14 cellular contexts compared by ENCODE assay signal in the genomic region with DNA sequence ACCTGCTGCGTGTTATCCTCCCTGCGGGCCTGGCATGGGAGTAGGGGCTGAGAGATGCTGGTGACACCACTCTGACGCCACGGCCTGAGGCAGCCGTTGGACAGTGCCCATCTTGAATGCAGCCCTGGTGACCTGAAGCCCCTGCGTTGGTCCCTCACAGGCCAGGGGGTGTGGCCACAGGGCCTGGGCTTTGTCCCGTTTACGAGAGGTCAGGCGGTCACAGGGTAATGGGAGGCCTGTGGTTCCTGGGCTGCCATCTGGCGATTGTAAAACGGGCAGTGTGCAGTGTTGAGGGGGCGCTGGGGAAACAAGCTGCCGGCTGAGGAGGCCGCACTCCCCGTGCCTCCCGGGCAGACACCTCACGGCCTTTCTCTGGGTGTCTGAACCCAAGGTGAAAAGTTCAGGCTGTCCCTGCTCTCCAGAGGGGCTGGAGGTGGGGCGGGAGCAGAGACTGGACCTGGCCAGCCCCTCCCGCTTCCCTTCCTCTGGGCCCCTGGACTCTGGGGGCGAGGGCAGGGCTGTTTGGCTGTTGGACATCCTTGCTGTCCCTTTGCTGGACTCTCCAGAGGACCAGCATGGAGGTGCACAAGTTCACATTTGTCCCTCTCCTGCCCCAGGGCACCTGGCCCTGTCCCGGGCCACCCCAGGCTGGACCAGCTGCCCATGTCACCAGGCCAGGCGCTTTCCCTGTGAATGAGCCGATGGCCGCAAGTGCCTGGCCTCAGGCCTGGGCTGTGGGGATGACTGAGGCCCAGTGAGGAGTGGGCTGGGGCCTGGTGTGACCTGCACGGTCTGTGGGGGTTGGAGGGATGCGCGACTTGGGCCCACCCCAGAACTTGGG. TPM values are rescaled to one million over a fixed set of nuclear protein-coding genes. Genes with fewer than 3 reads are reported as not detected.
DNase-seq lines count a peak whose midpoint lies in the region; ATAC-seq and TF ChIP-seq lines count a peak whose summit lies in the region.
"Had no signal": no experiment of that assay in that cellular context is flagged by ENCODE, and none has a peak within 500 bp of the region (broad histone marks: within the 10 kb centered on the region; RNA-seq: fewer than 3 reads in every experiment).

No MANE protein-coding gene starts in this region.

- no peak overlapping the region for H2AFZ ChIP-seq in neuron (ENCODE audit: low read depth, low read length)

- H3K9me3 Mint-ChIP-seq in MCF 10A (ENCODE audit: unreplicated experiment) (no peaks in the 10 kb centered on the region), Calu3 (ENCODE audit: low read depth, unreplicated experiment) (no peaks in the 10 kb centered on the region)

- peak overlapping the region; percentile 29 to 77 for H3K27ac ChIP-seq in breast epithelium
- peak overlapping the region in 10 of 12 donors; percentile 4 to 77 (median 44) for H3K27ac ChIP-seq in heart left ventricle
- peak overlapping the region; percentile 58 to 71 for H3K27ac ChIP-seq in uterus
- H3K27ac ChIP-seq: A549 had no signal

- intact Hi-C loops in breast epithelium (cut with DNase I; ENCODE audit: low total_unique reads) = no loop called here
- intact Hi-C loops in MCF 10A (cut with micrococcal nuclease) = no loop called here
- intact Hi-C loops in heart left ventricle (cut with DNase I) = loop anchor here in 3 of 10 donors (5.0 kb wide), 2 partner anchors 33 to 38 kb away; no protein-coding TSS in a partner anchor
- intact Hi-C loops in uterus (cut with DNase I; ENCODE audit: low total_unique reads) = no loop called here
- intact Hi-C loops in Calu3 (cut with micrococcal nuclease; ENCODE audit: unreplicated experiment) = no loop called here

- DNase-seq in breast epithelium (ENCODE audit: low spot score in 2 of 2) (no peak), MCF 10A (ENCODE audit: unreplicated experiment) (no peak), heart left ventricle (peak in 1 of 5 donors; percentile 62), uterus (no peak), Calu3 (no peak), H7 (no peak), NCI-H1436 (lab: John Stamatoyannopoulos, UW) (no peak)
- DNase-seq: activated CD8-positive, alpha-beta memory T cell treated with anti-CD3 and anti-CD28 coated beads, Interleukin-2, amount 10 ng/mL, durations not matched to agents 7 days and 5 days; adrenal gland; DND-41; islet precursor cell; NK-92 treated with Interleukin-12 subunit alpha and Interleukin-12 subunit beta, amount 100 ng/mL, for 24 hours had no signal

- CTCF ChIA-PET in MCF 10A (lab: Yijun Ruan, JAX) (no interaction called here), Calu3 (lab: Charles Lee) (no interaction called here)

- H3K9me3 ChIP-seq in breast epithelium = no peaks in the 10 kb centered on the region
- H3K9me3 ChIP-seq in heart left ventricle = no peaks in the 10 kb centered on the region
- H3K9me3 ChIP-seq in neuron (ENCODE audit: low read length) = no peaks in the 10 kb centered on the region
- no peaks in the 10 kb centered on the region for H3K9me3 ChIP-seq in uterus
- H3K9me3 ChIP-seq: A549, adrenal gland had no signal

- POLR2A ChIA-PET in MCF 10A (lab: Yijun Ruan, JAX) = no interaction called here

- H3K27me3 ChIP-seq in breast epithelium (no peaks in the 10 kb centered on the region), heart left ventricle (no peaks in the 10 kb centered on the region), neuron (ENCODE audit: insufficient read depth, low read length) (no peaks in the 10 kb centered on the region), uterus (no peaks in the 10 kb centered on the region), H7 (ENCODE audit: control insufficient read depth, insufficient read depth, low read length) (no peaks in the 10 kb centered on the region)
- H3K27me3 ChIP-seq: adrenal gland had no signal

- H3K27me3 Mint-ChIP-seq in MCF 10A (ENCODE audit: insufficient read depth, unreplicated experiment) (no peaks in the 10 kb centered on the region), Calu3 (ENCODE audit: unreplicated experiment) (no peaks in the 10 kb centered on the region)
- H3K27me3 Mint-ChIP-seq: activated CD8-positive, alpha-beta memory T cell treated with anti-CD3 and anti-CD28 coated beads, Interleukin-2, amount 10 ng/mL, durations not matched to agents 7 days and 5 days had no signal

- peak overlapping the region in 1 of 3 donors; percentile 46 for H3K4me3 ChIP-seq in breast epithelium
- peak overlapping the region in 2 of 12 donors; percentile 2 to 7 for H3K4me3 ChIP-seq in heart left ventricle
- H3K4me3 ChIP-seq in neuron (ENCODE audit: low read length) = peak overlapping the region; percentile 6
- peak overlapping the region in 1 of 2 donors; percentile 13 for H3K4me3 ChIP-seq in uterus
- H3K4me3 ChIP-seq in H7 (ENCODE audit: insufficient read depth, low read depth, low read length) = no peak overlapping the region
- H3K4me3 ChIP-seq: A549, adrenal gland had no signal

- H3K4me3 Mint-ChIP-seq in MCF 10A (ENCODE audit: unreplicated experiment) (no peak overlapping the region), Calu3 (ENCODE audit: low read depth, unreplicated experiment) (no peak overlapping the region)
- H3K4me3 Mint-ChIP-seq: activated CD8-positive, alpha-beta memory T cell treated with anti-CD3 and anti-CD28 coated beads, Interleukin-2, amount 10 ng/mL, durations not matched to agents 7 days and 5 days had no signal

- H3K4me1 ChIP-seq in breast epithelium (peaks cover 34 to 41% of the 10 kb centered on the region in 2 donors), heart left ventricle (peaks cover 30 to 100% (median 93%) of the 10 kb centered on the region in 12 donors), neuron (ENCODE audit: insufficient read depth, low read length) (peaks cover 57% of the 10 kb centered on the region), uterus (peaks cover 18 to 75% of the 10 kb centered on the region in 2 donors)

- BruUV-seq in MCF 10A (replicated peaks; lab: Mats Ljungman, UMichigan) (no TSS peak), Calu3 (replicated peaks; lab: Mats Ljungman, UMichigan) (no TSS peak)

- H3K4me1 Mint-ChIP-seq in MCF 10A (ENCODE audit: insufficient read depth, unreplicated experiment) (peaks cover 8% of the 10 kb centered on the region), Calu3 (ENCODE audit: low read depth, unreplicated experiment) (no peaks in the 10 kb centered on the region)

- TF ChIP-seq CTCF in breast epithelium (IDR thresholded peaks at IDR 0.05) (no peak), MCF 10A (IDR thresholded peaks at IDR 0.05; ENCODE audit: unreplicated experiment) (no peak), heart left ventricle (IDR thresholded peaks at IDR 0.05) (no peak), uterus (IDR thresholded peaks at IDR 0.05) (no peak), Calu3 (IDR thresholded peaks at IDR 0.05; ENCODE audit: unreplicated experiment) (no peak)

- no peaks in the 10 kb centered on the region for H3K36me3 Mint-ChIP-seq in MCF 10A (ENCODE audit: insufficient read depth, unreplicated experiment)
- no peaks in the 10 kb centered on the region for H3K36me3 Mint-ChIP-seq in Calu3 (ENCODE audit: insufficient read depth, unreplicated experiment)

- H3K27ac Mint-ChIP-seq in MCF 10A (ENCODE audit: low read depth, unreplicated experiment) (no peak overlapping the region), Calu3 (ENCODE audit: unreplicated experiment) (no peak overlapping the region)
- H3K27ac Mint-ChIP-seq: activated CD8-positive, alpha-beta memory T cell treated with anti-CD3 and anti-CD28 coated beads, Interleukin-2, amount 10 ng/mL, durations not matched to agents 7 days and 5 days had no signal

- WGBS in heart left ventricle, 4 donors = 35 to 47% (median 43%) methylated on average over 21 to 27 of the region's 27 CpGs

- peak in 3 of 4 donors; percentile 2 to 12 (median 4) for ATAC-seq in heart left ventricle
- ATAC-seq: A549; activated CD8-positive, alpha-beta memory T cell treated with anti-CD3 and anti-CD28 coated beads, Interleukin-2, amount 10 ng/mL, durations not matched to agents 7 days and 5 days had no signal

- no peaks in the 10 kb centered on the region for H3K36me3 ChIP-seq in breast epithelium
- no peaks in the 10 kb centered on the region for H3K36me3 ChIP-seq in heart left ventricle
- H3K36me3 ChIP-seq in neuron (ENCODE audit: insufficient read depth, low read length) = no peaks in the 10 kb centered on the region
- H3K36me3 ChIP-seq in uterus = no peaks in the 10 kb centered on the region
- H3K36me3 ChIP-seq in H7 (replicated peaks; ENCODE audit: control insufficient read depth, insufficient read depth, low read length) = no peaks in the 10 kb centered on the region
- H3K36me3 ChIP-seq: adrenal gland had no signal

- TF ChIP-seq POLR2A in breast epithelium (IDR thresholded peaks at IDR 0.05) (no peak), heart left ventricle (IDR thresholded peaks at IDR 0.05) (no peak), uterus (IDR thresholded peaks at IDR 0.05) (no peak)

RNA-seq across cellular contexts. Expression of gene SKI, which starts 42.4 kb away (rescaled TPM):
- total RNA-seq in breast epithelium = 10 to 100 TPM; 22.1 to 33.8 (median 26.7) TPM
- 42.7 and 53.7 TPM in 2 replicates for total RNA-seq in MCF 10A (2022)
- total RNA-seq in heart left ventricle = 10 to 100 TPM; 28.8 to 52.7 (median 41.3) TPM
- 10 to 100 TPM; 16.9 to 28.7 TPM for polyA plus RNA-seq in heart left ventricle
- total RNA-seq in uterus = 100 to 1,000 TPM in 1 of 4 donors, 10 to 100 TPM in 3; 22.8 to 148 (median 34.9) TPM
- total RNA-seq in Calu3 (2022) = 32.8 and 33.8 TPM in 2 replicates
- 29.2 and 29.9 TPM in 2 replicates for total RNA-seq in H7 (2014; rRNA removed; shearing (Covaris generic))
